In the genomic region with DNA sequence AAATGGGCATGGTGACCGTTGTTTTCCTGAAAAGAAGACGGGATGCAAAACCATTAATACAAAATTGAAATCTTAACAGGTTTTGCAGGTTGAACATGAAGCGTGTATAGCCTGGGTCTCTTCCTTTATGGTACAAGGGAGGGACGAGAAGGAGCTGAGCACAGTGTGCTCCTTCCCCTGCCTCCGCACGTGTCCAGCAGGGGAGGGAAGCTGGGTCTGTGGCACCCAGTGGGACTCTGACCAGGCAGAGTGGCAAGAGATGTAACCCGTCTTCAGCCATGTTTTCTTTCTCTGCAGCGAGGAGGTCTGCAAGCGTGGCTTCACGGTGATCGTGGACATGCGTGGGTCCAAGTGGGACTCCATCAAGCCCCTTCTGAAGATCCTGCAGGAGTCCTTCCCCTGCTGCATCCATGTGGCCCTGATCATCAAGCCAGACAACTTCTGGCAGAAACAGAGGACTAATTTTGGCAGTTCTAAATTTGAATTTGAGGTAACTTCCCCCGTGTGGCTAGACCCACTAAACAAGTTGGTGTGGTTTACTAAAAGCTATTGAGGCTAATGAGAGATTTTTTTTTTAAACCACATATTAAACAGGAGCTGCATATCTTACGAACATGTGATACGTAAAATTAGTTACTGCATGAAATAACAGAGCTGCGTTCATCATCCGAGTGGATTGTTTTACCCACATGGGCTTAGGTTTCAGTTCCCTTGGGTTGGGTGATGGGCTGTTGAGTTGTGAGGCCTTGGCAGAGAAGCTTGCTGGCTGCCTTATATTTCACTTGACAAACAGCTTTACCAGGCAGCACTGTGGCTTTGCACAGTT, we compare ENCODE assay signal across 9 cellular contexts.
DNase-seq lines count a peak whose midpoint lies in the region; ATAC-seq and TF ChIP-seq lines count a peak whose summit lies in the region.
"Had no signal": no experiment of that assay in that cellular context is flagged by ENCODE, and none has a peak within 500 bp of the region (broad histone marks: within the 10 kb centered on the region; RNA-seq: fewer than 3 reads in every experiment).

No MANE protein-coding gene starts in this region.

- H2AFZ ChIP-seq in H9 (ENCODE audit: low read length) (no peak overlapping the region), mesenchymal stem cell (ENCODE audit: low read depth, low read length) (no peak overlapping the region), GM23338 (no peak overlapping the region)

- no peak overlapping the region for H3K9ac ChIP-seq in H9 (ENCODE audit: extremely low read depth, insufficient read length, low read length)
- no peak overlapping the region for H3K9ac ChIP-seq in mesenchymal stem cell (ENCODE audit: low read length)

- no peaks in the 10 kb centered on the region for H3K9me3 Mint-ChIP-seq in H9
- no peaks in the 10 kb centered on the region for H3K9me3 Mint-ChIP-seq in GM23338
- peaks cover 6% of the 10 kb centered on the region for H3K9me3 Mint-ChIP-seq in glutamatergic neuron (ENCODE audit: unreplicated experiment)

- no peak overlapping the region for H2BK120ac ChIP-seq in H9 (ENCODE audit: low read depth, low read length, poor library complexity, severe bottlenecking)
- H2BK120ac ChIP-seq in mesenchymal stem cell (ENCODE audit: low read depth, low read length), result no peak overlapping the region

- H3K18ac ChIP-seq in H9 (ENCODE audit: insufficient read length, low read depth, low read length) (no peak overlapping the region), mesenchymal stem cell (ENCODE audit: low read depth in 1 of 2, low read length in 2 of 2) (no peak overlapping the region)

- no peak overlapping the region for H4K91ac ChIP-seq in H9 (ENCODE audit: insufficient read length, low read depth, low read length)
- peak overlapping the region; percentile 55 for H4K91ac ChIP-seq in mesenchymal stem cell (ENCODE audit: low read length)

- H3K79me2 ChIP-seq in H9 (ENCODE audit: insufficient read depth, low read length), result no peaks in the 10 kb centered on the region
- peaks cover 39% of the 10 kb centered on the region for H3K79me2 ChIP-seq in GM23338 (replicated peaks; ENCODE audit: insufficient read depth)

- H3K4me2 ChIP-seq in H9 (ENCODE audit: insufficient read depth, insufficient read length, low read length) (no peak overlapping the region), mesenchymal stem cell (ENCODE audit: low read length, poor library complexity, severe bottlenecking) (no peak overlapping the region), GM23338 (no peak overlapping the region)

- H3K27ac Mint-ChIP-seq in H9, result peak overlapping the region; percentile 21 to 93 (median 61); a peak in 2 of 7 replicates
- H3K27ac Mint-ChIP-seq in GM23338, result no peak overlapping the region
- no peak overlapping the region for H3K27ac Mint-ChIP-seq in glutamatergic neuron (ENCODE audit: unreplicated experiment)

- DNase-seq in H9 (no peak), mesenchymal stem cell (no peak), GM23338 (ENCODE audit: low spot score) (no peak), glutamatergic neuron (no peak)
- DNase-seq in activated CD4-positive, alpha-beta T cell treated with anti-CD3 and anti-CD28 coated beads for 1 hour, result no peak
- no peak for DNase-seq in stimulated activated CD8-positive, alpha-beta memory T cell treated with anti-CD3 and anti-CD28 coated beads, Interleukin-4, amount 100 ng/mL, for 48 hours

- H3K4ac ChIP-seq in H9 (ENCODE audit: low read depth, low read length) (no peak overlapping the region), mesenchymal stem cell (ENCODE audit: low read depth in 1 of 2, low read length in 2 of 2) (peak overlapping the region in 1 of 2 experiments; percentile 10)

- H2BK20ac ChIP-seq in H9 (ENCODE audit: low read depth, low read length, poor library complexity, severe bottlenecking), result no peak overlapping the region

- no peak overlapping the region for H3T11ph ChIP-seq in H9 (ENCODE audit: low read length)

- H3K14ac ChIP-seq in H9 (ENCODE audit: insufficient read depth, low read length), result no peak overlapping the region
- no peak overlapping the region for H3K14ac ChIP-seq in mesenchymal stem cell (ENCODE audit: low read length in 2 of 2)

- no peaks in the 10 kb centered on the region for H3K23me2 ChIP-seq in H9 (ENCODE audit: insufficient read length, low read depth, low read length, poor library complexity, severe bottlenecking)

- H3K4me1 Mint-ChIP-seq in H9, result peaks cover 27 to 28% of the 10 kb centered on the region in 2 experiments
- peaks cover 19% of the 10 kb centered on the region for H3K4me1 Mint-ChIP-seq in GM23338
- H3K4me1 Mint-ChIP-seq in glutamatergic neuron (ENCODE audit: low read depth, unreplicated experiment), result peaks cover 46% of the 10 kb centered on the region

- TF ChIP-seq CTCF in H9 (conservative IDR thresholded peaks at IDR 0.05) (no peak), GM23338 (conservative IDR thresholded peaks at IDR 0.05; ENCODE audit: low read depth in 2 of 2) (no peak), glutamatergic neuron (IDR thresholded peaks at IDR 0.05; ENCODE audit: partially characterized antibody, unreplicated experiment) (no peak)

- H2BK5ac ChIP-seq in H9 (ENCODE audit: insufficient read length, low read length) (no peak overlapping the region), mesenchymal stem cell (ENCODE audit: low read depth, low read length, poor library complexity, severe bottlenecking) (no peak overlapping the region)

- no peak overlapping the region for H3K23ac ChIP-seq in H9 (ENCODE audit: insufficient read length, low read depth, low read length)
- no peak overlapping the region for H3K23ac ChIP-seq in mesenchymal stem cell (ENCODE audit: low read length in 2 of 2)

- H3K4me3 ChIP-seq in mesenchymal stem cell (ENCODE audit: insufficient read depth in 1 of 2, low read depth in 1 of 2, low read length in 2 of 2), result no peak overlapping the region
- no peak overlapping the region for H3K4me3 ChIP-seq in GM23338

- H3K4me3 Mint-ChIP-seq in H9 (no peak overlapping the region), GM23338 (no peak overlapping the region), glutamatergic neuron (ENCODE audit: unreplicated experiment) (no peak overlapping the region)

- no peaks in the 10 kb centered on the region for H3F3A ChIP-seq in GM23338 (replicated peaks; ENCODE audit: low read depth)

- H3K36me3 Mint-ChIP-seq in H9 (ENCODE audit: insufficient read depth in 1 of 3, low read depth in 3 of 3) (peaks cover 6 to 33% (median 31%) of the 10 kb centered on the region in 3 experiments; a peak in 5 of 7 replicates), GM23338 (ENCODE audit: low read depth) (peaks cover 20% of the 10 kb centered on the region; the same call in 2 of the 3 replicates), glutamatergic neuron (ENCODE audit: unreplicated experiment) (no peaks in the 10 kb centered on the region)

- H4K20me1 ChIP-seq in H9 (ENCODE audit: control insufficient read depth, insufficient read depth, insufficient read length) (no peaks in the 10 kb centered on the region), GM23338 (replicated peaks; ENCODE audit: insufficient read depth) (peaks cover 7% of the 10 kb centered on the region)

- H3K79me1 ChIP-seq in H9 (ENCODE audit: insufficient read depth, low read depth, low read length, poor library complexity, severe bottlenecking) (peaks cover 3% of the 10 kb centered on the region), mesenchymal stem cell (replicated peaks; ENCODE audit: low read length, poor library complexity, severe bottlenecking) (peaks cover 4% of the 10 kb centered on the region)

- H2BK15ac ChIP-seq in H9 (ENCODE audit: low read depth, low read length), result no peak overlapping the region
- H2BK15ac ChIP-seq in mesenchymal stem cell (ENCODE audit: low read depth, poor library complexity, severe bottlenecking), result no peak overlapping the region

- H2BK12ac ChIP-seq in H9 (ENCODE audit: insufficient read length, low read depth, low read length) (no peak overlapping the region), mesenchymal stem cell (ENCODE audit: low read length in 2 of 2) (no peak overlapping the region)

- H4K8ac ChIP-seq in H9 (replicated peaks; ENCODE audit: insufficient read length, low read depth, low read length), result no peak overlapping the region
- H4K8ac ChIP-seq in mesenchymal stem cell (ENCODE audit: low read length), result no peak overlapping the region

- H3K27ac ChIP-seq in H9 (ENCODE audit: insufficient read length, low read depth, low read length) (no peak overlapping the region), mesenchymal stem cell (ENCODE audit: low read length, poor library complexity, severe bottlenecking) (no peak overlapping the region), GM23338 (ENCODE audit: low read depth) (no peak overlapping the region)

- no peak overlapping the region for H4K5ac ChIP-seq in H9 (ENCODE audit: insufficient read length, low read depth, low read length)

- H3K9me3 ChIP-seq in H9 (ENCODE audit: control insufficient read depth, low read depth, low read length) (no peaks in the 10 kb centered on the region), mesenchymal stem cell (ENCODE audit: control insufficient read depth, low read length) (no peaks in the 10 kb centered on the region)

- peaks cover 36 to 80% of the 10 kb centered on the region in 2 experiments for H3K36me3 ChIP-seq in mesenchymal stem cell (ENCODE audit: control insufficient read depth in 1 of 2, insufficient read depth in 2 of 2, low read depth in 1 of 2, low read length in 2 of 2)
- 0 out of 2 replicates have a peak, but pooled peaks cover under 1% of the 10 kb centered on the region for H3K36me3 ChIP-seq in GM23338 (ENCODE audit: insufficient read depth)

- H3K4me1 ChIP-seq in H9 (ENCODE audit: insufficient read depth, low read length) (no peaks in the 10 kb centered on the region), mesenchymal stem cell (ENCODE audit: control insufficient read depth, insufficient read depth, low read depth, low read length) (peaks cover 5% of the 10 kb centered on the region), GM23338 (ENCODE audit: insufficient read depth) (peaks cover 10% of the 10 kb centered on the region; the same call in 1 of the 2 replicates)

- H3K56ac ChIP-seq in H9 (ENCODE audit: insufficient read length, low read depth, low read length), result no peak overlapping the region

- H3K27me3 ChIP-seq in H9 (ENCODE audit: insufficient read depth, low read length), result no peaks in the 10 kb centered on the region
- H3K27me3 ChIP-seq in mesenchymal stem cell (ENCODE audit: control insufficient read depth in 1 of 2, insufficient read depth in 1 of 2, low read length in 2 of 2), result no peaks in the 10 kb centered on the region
- no peaks in the 10 kb centered on the region for H3K27me3 ChIP-seq in GM23338 (ENCODE audit: insufficient read depth)

- H3K27me3 Mint-ChIP-seq in H9 (ENCODE audit: low read depth) (no peaks in the 10 kb centered on the region), GM23338 (ENCODE audit: insufficient read depth, low read depth, poor library complexity) (peaks cover 7% of the 10 kb centered on the region), glutamatergic neuron (ENCODE audit: unreplicated experiment) (peaks cover 2% of the 10 kb centered on the region)

- ATAC-seq in GM18868 (IDR thresholded peaks at IDR 0.05; ENCODE audit: unreplicated experiment) (peak; percentile 93), HG03521 (IDR thresholded peaks at IDR 0.05; ENCODE audit: unreplicated experiment) (peak; percentile 92), GM23338 (no peak)
- ATAC-seq: SK-N-SH treated with all-trans-retinoic acid at 6 μM for 48 hours had no signal

- no CpG with 5 or more reads among the region's 17 CpGs for WGBS in H9 (ENCODE audit: extremely low coverage, insufficient read length, low lambda C conversion rate)
- 99% methylated on average over 17 of the region's 17 CpGs for WGBS in mesenchymal stem cell

- H2AK5ac ChIP-seq in H9 (ENCODE audit: insufficient read length, low read length), result no peak overlapping the region
- no peak overlapping the region for H2AK5ac ChIP-seq in mesenchymal stem cell (ENCODE audit: low read length, severe bottlenecking)

- H3K9me2 ChIP-seq in GM23338 (ENCODE audit: insufficient read depth), result no peaks in the 10 kb centered on the region

Comparison
In these comparisons a context has a peak if more than half of its experiments do, and no peak if none do; other contexts are left out.
1. H3K27ac Mint-ChIP-seq: peak in H9 (3 of 3); none in GM23338 (single experiment) and glutamatergic neuron (single experiment).